21 cellular contexts compared by ENCODE assay signal in genomic region chr14:67469954-67470353, GRCh38. TPM values are rescaled to one million over a fixed set of nuclear protein-coding genes. Genes with fewer than 3 reads are reported as not detected.
"Had no signal": no experiment of that assay in that cellular context is flagged by ENCODE, and none has a peak within 500 bp of the region (broad histone marks: within the 10 kb centered on the region; RNA-seq: fewer than 3 reads in every experiment).

No MANE protein-coding gene starts in this region.

- H3K9me3 ChIP-seq: adrenal gland, breast epithelium, esophagus squamous epithelium, gastrocnemius medialis, mucosa of descending colon, prostate gland, stomach, suprapubic skin, tibial nerve had no signal

- H3K27ac ChIP-seq: adrenal gland, breast epithelium, coronary artery, esophagus squamous epithelium, gastrocnemius medialis, prostate gland, stomach, suprapubic skin, tibial nerve had no signal

- H3K36me3 ChIP-seq: breast epithelium, esophagus squamous epithelium, gastrocnemius medialis, prostate gland, suprapubic skin had no signal

- H3K27ac Mint-ChIP-seq: activated B cell treated with CpG ODN at 0.5 μM for 24 hours; activated CD4-positive, alpha-beta memory T cell treated with anti-CD3 and anti-CD28 coated beads for 36 hours; activated CD4-positive, alpha-beta T cell treated with anti-CD3 and anti-CD28 coated beads for 36 hours; activated T-cell treated with anti-CD3 and anti-CD28 coated beads, Interleukin-2, amount 50 U/mL, for 72 hours; endodermal cell; stimulated activated memory B cell treated with anti-CD40 and anti-IgM and Interleukin-4, amounts not matched to agents 10 μg/mL and 1 μg/mL and 100 μg/mL, for 72 hours had no signal

- H3K27me3 ChIP-seq: adrenal gland, breast epithelium, esophagus squamous epithelium, gastrocnemius medialis, stomach, suprapubic skin, tibial nerve had no signal

- DNase-seq: activated B cell treated with CpG ODN at 0.5 μM for 24 hours; activated CD4-positive, alpha-beta memory T cell treated with anti-CD3 and anti-CD28 coated beads for 36 hours; activated CD4-positive, alpha-beta T cell treated with anti-CD3 and anti-CD28 coated beads for 36 hours; activated effector memory CD4-positive, alpha-beta T cell treated with anti-CD3 and anti-CD28 coated beads, Interleukin-2, amount 50 U/mL, for 16 hours; activated naive CD4-positive, alpha-beta T cell treated with anti-CD3 and anti-CD28 coated beads, Interleukin-2, amount 50 U/mL, for 16 hours; activated T-cell treated with anti-CD3 and anti-CD28 coated beads, Interleukin-2, amount 50 U/mL, for 72 hours; adrenal gland; endodermal cell; esophagus squamous epithelium; gastrocnemius medialis; head of caudate nucleus; hypothalamus; stomach had no signal

- H3K9me3 Mint-ChIP-seq: activated B cell treated with CpG ODN at 0.5 μM for 24 hours; activated CD4-positive, alpha-beta memory T cell treated with anti-CD3 and anti-CD28 coated beads for 36 hours; activated T-cell treated with anti-CD3 and anti-CD28 coated beads, Interleukin-2, amount 50 U/mL, for 72 hours; endodermal cell; stimulated activated memory B cell treated with anti-CD40 and anti-IgM and Interleukin-4, amounts not matched to agents 10 μg/mL and 1 μg/mL and 100 μg/mL, for 72 hours had no signal

- H3K4me3 Mint-ChIP-seq: activated B cell treated with CpG ODN at 0.5 μM for 24 hours; activated CD4-positive, alpha-beta memory T cell treated with anti-CD3 and anti-CD28 coated beads for 36 hours; activated CD4-positive, alpha-beta T cell treated with anti-CD3 and anti-CD28 coated beads for 36 hours; activated T-cell treated with anti-CD3 and anti-CD28 coated beads, Interleukin-2, amount 50 U/mL, for 72 hours; endodermal cell; stimulated activated memory B cell treated with anti-CD40 and anti-IgM and Interleukin-4, amounts not matched to agents 10 μg/mL and 1 μg/mL and 100 μg/mL, for 72 hours had no signal

- H3K27me3 Mint-ChIP-seq: activated B cell treated with CpG ODN at 0.5 μM for 24 hours; activated CD4-positive, alpha-beta memory T cell treated with anti-CD3 and anti-CD28 coated beads for 36 hours; activated CD4-positive, alpha-beta T cell treated with anti-CD3 and anti-CD28 coated beads for 36 hours; stimulated activated memory B cell treated with anti-CD40 and anti-IgM and Interleukin-4, amounts not matched to agents 10 μg/mL and 1 μg/mL and 100 μg/mL, for 72 hours had no signal

- ATAC-seq: activated CD4-positive, alpha-beta T cell treated with anti-CD3 and anti-CD28 coated beads for 36 hours; activated T-cell treated with anti-CD3 and anti-CD28 coated beads, Interleukin-2, amount 50 U/mL, for 72 hours; gastrocnemius medialis; mucosa of descending colon; SK-N-SH treated with all-trans-retinoic acid at 6 μM for 48 hours; stimulated activated memory B cell treated with anti-CD40 and anti-IgM and Interleukin-4, amounts not matched to agents 10 μg/mL and 1 μg/mL and 100 μg/mL, for 72 hours had no signal

- H3K36me3 Mint-ChIP-seq: activated CD4-positive, alpha-beta memory T cell treated with anti-CD3 and anti-CD28 coated beads for 36 hours; stimulated activated memory B cell treated with anti-CD40 and anti-IgM and Interleukin-4, amounts not matched to agents 10 μg/mL and 1 μg/mL and 100 μg/mL, for 72 hours had no signal

- H3K4me3 ChIP-seq: adrenal gland, breast epithelium, coronary artery, esophagus squamous epithelium, gastrocnemius medialis, mucosa of descending colon, prostate gland, stomach, suprapubic skin, tibial nerve had no signal

- H3K4me1 ChIP-seq: adrenal gland, breast epithelium, esophagus squamous epithelium, gastrocnemius medialis, prostate gland, stomach, suprapubic skin, tibial nerve had no signal

RNA-seq across cellular contexts. Expression of gene PLEK2, which starts 58.0 kb away (rescaled TPM):
- total RNA-seq: activated B cell treated with CpG ODN at 0.5 μM for 24 hours had no signal
